ENCODE assay signal across 8 cellular contexts in genomic region chr10:27242473-27242950, GRCh38. TPM values are rescaled to one million over a fixed set of nuclear protein-coding genes. Genes with fewer than 3 reads are reported as not detected.
DNase-seq lines count a peak whose midpoint lies in the region; ATAC-seq and TF ChIP-seq lines count a peak whose summit lies in the region.

No MANE protein-coding gene starts in this region.

- H3K4me3 Mint-ChIP-seq in T-helper 1 cell treated with Interleukin-12 subunit alpha and Interleukin-12 subunit beta and Interleukin-4 antibody, amounts not matched to agents 30 μg/mL and 1 μg/mL, for 36 hours, result peak overlapping the region; percentile 92
- peak overlapping the region; percentile 98 for H3K4me3 Mint-ChIP-seq in activated T-helper 2 cell treated with anti-CD3 and anti-CD28 coated beads, Interferon-gamma antibody, Interleukin-2, Interleukin-4, amounts not matched to agents 10 μg/mL and 5 μg/mL and 100 μg/mL, durations not matched to agents 14 hours and 24 hours and 36 hours (ENCODE audit: low read depth)
- peak overlapping the region; percentile 87 to 100 (median 98) for H3K4me3 Mint-ChIP-seq in immature natural killer cell

- peaks cover 33% of the 10 kb centered on the region for H3K4me1 Mint-ChIP-seq in T-helper 1 cell treated with Interleukin-12 subunit alpha and Interleukin-12 subunit beta and Interleukin-4 antibody, amounts not matched to agents 30 μg/mL and 1 μg/mL, for 36 hours (ENCODE audit: low read depth)
- peaks cover 32% of the 10 kb centered on the region for H3K4me1 Mint-ChIP-seq in activated T-helper 2 cell treated with anti-CD3 and anti-CD28 coated beads, Interferon-gamma antibody, Interleukin-2, Interleukin-4, amounts not matched to agents 10 μg/mL and 5 μg/mL and 100 μg/mL, durations not matched to agents 14 hours and 24 hours and 36 hours (ENCODE audit: low read depth)
- H3K4me1 Mint-ChIP-seq in immature natural killer cell, result peaks cover 52% of the 10 kb centered on the region in 2 donors

- DNase-seq in T-helper 1 cell (no peak), immature natural killer cell (no peak), suprapubic skin (ENCODE audit: low spot score in 2 of 2) (no peak), NCI-H1105 (lab: John Stamatoyannopoulos, UW) (no peak)
- DNase-seq in activated T-helper 2 cell treated with anti-CD3 and anti-CD28 coated beads, Interferon-gamma antibody, Interleukin-2, Interleukin-4, amounts not matched to agents 10 μg/mL and 5 μg/mL and 100 μg/mL, durations not matched to agents 14 hours and 24 hours and 36 hours (ENCODE audit: low spot score), result no peak

- peak overlapping the region; percentile 97 for H3K27ac Mint-ChIP-seq in T-helper 1 cell treated with Interleukin-12 subunit alpha and Interleukin-12 subunit beta and Interleukin-4 antibody, amounts not matched to agents 30 μg/mL and 1 μg/mL, for 36 hours
- H3K27ac Mint-ChIP-seq in activated T-helper 2 cell treated with anti-CD3 and anti-CD28 coated beads, Interferon-gamma antibody, Interleukin-2, Interleukin-4, amounts not matched to agents 10 μg/mL and 5 μg/mL and 100 μg/mL, durations not matched to agents 14 hours and 24 hours and 36 hours, result peak overlapping the region; percentile 96
- H3K27ac Mint-ChIP-seq in immature natural killer cell, result peak overlapping the region; percentile 94 to 99 (median 98)

- intact Hi-C loops in activated T-helper 2 cell treated with anti-CD3 and anti-CD28 coated beads, Interferon-gamma antibody, Interleukin-2, Interleukin-4, amounts not matched to agents 10 μg/mL and 5 μg/mL and 100 μg/mL, durations not matched to agents 14 hours and 24 hours and 36 hours (cut with micrococcal nuclease), result loop anchor here (1.0 to 10.0 kb wide), 12 partner anchors 16 to 1435 kb away; partner anchors contain the start of genes ANKRD26, APBB1IP, BAMBI and MASTL

- H3K9me3 ChIP-seq in suprapubic skin, result no peaks in the 10 kb centered on the region

- TF ChIP-seq POLR2A in suprapubic skin (IDR thresholded peaks at IDR 0.05), result no peak

- peaks cover 7% of the 10 kb centered on the region for H3K36me3 Mint-ChIP-seq in T-helper 1 cell treated with Interleukin-12 subunit alpha and Interleukin-12 subunit beta and Interleukin-4 antibody, amounts not matched to agents 30 μg/mL and 1 μg/mL, for 36 hours (ENCODE audit: low read depth)
- peaks cover 20% of the 10 kb centered on the region for H3K36me3 Mint-ChIP-seq in activated T-helper 2 cell treated with anti-CD3 and anti-CD28 coated beads, Interferon-gamma antibody, Interleukin-2, Interleukin-4, amounts not matched to agents 10 μg/mL and 5 μg/mL and 100 μg/mL, durations not matched to agents 14 hours and 24 hours and 36 hours (ENCODE audit: low read depth)
- peaks cover 0 to 3% (median 0%) of the 10 kb centered on the region in 3 donors for H3K36me3 Mint-ChIP-seq in immature natural killer cell

- no peak for TF ChIP-seq CTCF in suprapubic skin (IDR thresholded peaks at IDR 0.05)

- H3K27me3 Mint-ChIP-seq in T-helper 1 cell treated with Interleukin-12 subunit alpha and Interleukin-12 subunit beta and Interleukin-4 antibody, amounts not matched to agents 30 μg/mL and 1 μg/mL, for 36 hours (ENCODE audit: low read depth), result no peaks in the 10 kb centered on the region
- H3K27me3 Mint-ChIP-seq in activated T-helper 2 cell treated with anti-CD3 and anti-CD28 coated beads, Interferon-gamma antibody, Interleukin-2, Interleukin-4, amounts not matched to agents 10 μg/mL and 5 μg/mL and 100 μg/mL, durations not matched to agents 14 hours and 24 hours and 36 hours (ENCODE audit: low read depth), result peaks cover 2% of the 10 kb centered on the region
- H3K27me3 Mint-ChIP-seq in immature natural killer cell (ENCODE audit: low read depth in 3 of 3), result peaks cover 12 to 28% (median 21%) of the 10 kb centered on the region in 3 donors

- H3K36me3 ChIP-seq in suprapubic skin, result no peaks in the 10 kb centered on the region

- 1% methylated on average over 6 of the region's 6 CpGs for WGBS in suprapubic skin

- H3K4me3 ChIP-seq in suprapubic skin, result peak overlapping the region; percentile 79

- H3K4me1 ChIP-seq in suprapubic skin, result peaks cover 41% of the 10 kb centered on the region

- TF ChIP-seq EP300 in suprapubic skin (IDR thresholded peaks at IDR 0.05), result no peak

- no peaks in the 10 kb centered on the region for H3K9me3 Mint-ChIP-seq in T-helper 1 cell treated with Interleukin-12 subunit alpha and Interleukin-12 subunit beta and Interleukin-4 antibody, amounts not matched to agents 30 μg/mL and 1 μg/mL, for 36 hours
- no peaks in the 10 kb centered on the region for H3K9me3 Mint-ChIP-seq in activated T-helper 2 cell treated with anti-CD3 and anti-CD28 coated beads, Interferon-gamma antibody, Interleukin-2, Interleukin-4, amounts not matched to agents 10 μg/mL and 5 μg/mL and 100 μg/mL, durations not matched to agents 14 hours and 24 hours and 36 hours
- no peaks in the 10 kb centered on the region for H3K9me3 Mint-ChIP-seq in immature natural killer cell

- H3K27me3 ChIP-seq in suprapubic skin, result no peaks in the 10 kb centered on the region

- H3K27ac ChIP-seq in suprapubic skin, result peak overlapping the region; percentile 99

- no peak for ATAC-seq in GM21619 (IDR thresholded peaks at IDR 0.05; ENCODE audit: unreplicated experiment)
- ATAC-seq in GM21576 (IDR thresholded peaks at IDR 0.05; ENCODE audit: unreplicated experiment), result no peak

RNA-seq across cellular contexts. Expression of gene ACBD5, which starts 1.9 kb away (rescaled TPM):
- 21.5 and 22.8 TPM in 2 replicates for total RNA-seq in activated T-helper 2 cell treated with anti-CD3 and anti-CD28 coated beads, Interferon-gamma antibody, Interleukin-2, Interleukin-4, amounts not matched to agents 10 μg/mL and 5 μg/mL and 100 μg/mL, durations not matched to agents 14 hours and 24 hours and 36 hours
- 10 to 100 TPM; 18.4 to 31.5 (median 24.8) TPM for polyA plus RNA-seq in immature natural killer cell
- 10 to 100 TPM; 17.4 to 29.4 (median 18.8) TPM for total RNA-seq in suprapubic skin
